Comparison of ENCODE assay signal across 18 cellular contexts in the genomic region with DNA sequence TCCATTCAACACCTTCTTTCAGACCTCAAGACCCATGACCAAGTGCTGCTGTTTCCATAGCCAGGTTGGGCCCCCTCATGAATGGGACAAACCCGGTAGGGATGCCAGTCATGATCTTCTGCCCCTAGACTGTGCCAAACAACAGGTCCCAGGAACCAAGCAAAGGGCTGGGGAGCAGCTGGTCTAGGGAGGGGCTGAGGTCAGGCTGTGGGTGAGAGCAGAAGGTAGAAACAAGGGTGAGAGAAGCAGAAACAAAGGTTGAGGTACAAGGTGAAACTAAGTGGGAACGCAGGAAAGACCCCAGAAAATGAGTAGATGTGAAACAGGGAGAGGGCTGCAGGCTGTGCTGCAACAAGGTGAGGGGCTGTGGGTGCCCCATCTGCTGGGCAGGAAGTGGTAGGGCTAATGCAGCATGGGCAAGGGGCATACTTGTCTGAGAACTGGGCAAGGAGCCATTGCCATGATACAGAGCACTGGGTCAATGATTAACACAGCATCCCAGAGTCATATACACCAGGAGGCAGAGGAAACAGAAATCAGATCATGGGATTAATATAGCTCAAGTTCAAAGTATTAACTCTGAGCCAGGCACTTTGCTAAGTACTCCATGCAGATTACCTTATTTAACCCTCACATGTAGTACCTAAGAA. TPM values are rescaled to one million over a fixed set of nuclear protein-coding genes. Genes with fewer than 3 reads are reported as not detected.
DNase-seq lines count a peak whose midpoint lies in the region; ATAC-seq, FAIRE-seq and TF ChIP-seq lines count a peak whose summit lies in the region.
"Had no signal": no experiment of that assay in that cellular context is flagged by ENCODE, and none has a peak within 500 bp of the region (broad histone marks: within the 10 kb centered on the region; RNA-seq: fewer than 3 reads in every experiment).

No MANE protein-coding gene starts in this region.

- TF ChIP-seq EP300 in HepG2 (IDR thresholded peaks at IDR 0.05; ENCODE audit: low read depth in 2 of 2, low read length in 2 of 2) (no peak), HepG2 (CRISPR knock-in tag; IDR thresholded peaks at IDR 0.05; ENCODE audit: borderline replicate concordance) (no peak)

- H3K36me3 ChIP-seq in GM23248 (ENCODE audit: low read depth), result no peaks in the 10 kb centered on the region
- no peaks in the 10 kb centered on the region for H3K36me3 ChIP-seq in HepG2 (replicated peaks in 1 of 2; ENCODE audit: control insufficient read depth in 1 of 2, insufficient read depth in 2 of 2, low read length in 2 of 2)
- H3K36me3 ChIP-seq: ascending aorta had no signal

- H3K27me3 ChIP-seq in GM23248 (replicated peaks; ENCODE audit: insufficient read depth) (no peaks in the 10 kb centered on the region), HepG2 (ENCODE audit: control insufficient read depth in 1 of 2, insufficient read depth in 2 of 2, low read length in 2 of 2) (no peaks in the 10 kb centered on the region)
- H3K27me3 ChIP-seq: ascending aorta had no signal

- no peak overlapping the region for H2AFZ ChIP-seq in GM23248
- H2AFZ ChIP-seq in HepG2 (ENCODE audit: low read length), result no peak overlapping the region

- POLR2A ChIA-PET in HepG2 (lab: Yijun Ruan, JAX), result interaction anchor here (1.0 to 1.8 kb wide), 2 partner anchors 13 to 37 kb away, joined by 4 to 9 read pairs; no protein-coding TSS in a partner anchor

- no peak for FAIRE-seq in HepG2 (lab: Jason Lieb, UNC)

- no peaks in the 10 kb centered on the region for H3K9me2 ChIP-seq in GM23248 (ENCODE audit: insufficient read depth)

- H3K9me3 ChIP-seq in GM23248 (ENCODE audit: low read depth), result no peaks in the 10 kb centered on the region
- no peaks in the 10 kb centered on the region for H3K9me3 ChIP-seq in HepG2 (ENCODE audit: low read length)
- H3K9me3 ChIP-seq: ascending aorta had no signal

- H3K4me2 ChIP-seq in GM23248 (ENCODE audit: unreplicated experiment) (no peak overlapping the region), HepG2 (ENCODE audit: low read depth, low read length) (0 out of 2 replicates have a peak overlapping the region, but pooled peaks have one; percentile 15)

- H3K9ac ChIP-seq in GM23248 (no peak overlapping the region), HepG2 (ENCODE audit: insufficient read depth, low read depth, low read length) (no peak overlapping the region)

- TF ChIP-seq CTCF in HepG2 (CRISPR knock-in tag; IDR thresholded peaks at IDR 0.05), result peak; percentile 48

- BruUV-seq in HepG2 (replicated peaks; lab: Mats Ljungman, UMichigan), result no TSS peak

- intact Hi-C loops in HepG2 (cut with micrococcal nuclease; ENCODE audit: unreplicated experiment), result no loop called here

- 98 to 100% methylated on average over 2 of the region's 2 CpGs for WGBS in GM23248 (ENCODE audit: low coverage in 1 of 2, low lambda C conversion rate in 2 of 2, missing lambda C conversion rate in 2 of 2), 2 experiments
- 59% methylated on average over 2 of the region's 2 CpGs for WGBS in HepG2 (ENCODE audit: low lambda C conversion rate)

- no peaks in the 10 kb centered on the region for H4K20me1 ChIP-seq in GM23248 (ENCODE audit: insufficient read depth)
- no peaks in the 10 kb centered on the region for H4K20me1 ChIP-seq in HepG2 (ENCODE audit: insufficient read depth, low read length)

- in situ Hi-C loops in GM23248 (cut with MboI), result no loop called here
- in situ Hi-C loops in HepG2 (cut with HindIII; ENCODE audit: extremely low pct_ligation_motif_present, low pct_unique_long_range_greater_than_20kb), result no loop called here

- H3K4me3 ChIP-seq in GM23248 (no peak overlapping the region), HepG2 (replicated peaks in 1 of 3; ENCODE audit: insufficient read depth in 1 of 3, low read depth in 2 of 3, low read length in 3 of 3) (no peak overlapping the region)
- H3K4me3 ChIP-seq: ascending aorta had no signal

- H3K4me1 ChIP-seq in GM23248 (ENCODE audit: insufficient read depth), result peaks cover 16% of the 10 kb centered on the region
- H3K4me1 ChIP-seq in HepG2 (ENCODE audit: insufficient read depth, low read length), result peaks cover 11% of the 10 kb centered on the region
- H3K4me1 ChIP-seq: ascending aorta had no signal

- DNase-seq in COLO668 (lab: John Stamatoyannopoulos, UW; ENCODE audit: unreplicated experiment), result peak; percentile 70
- peak; percentile 31 for DNase-seq in GM23248
- peak; percentile 63 for DNase-seq in SW480 (ENCODE audit: low spot score)
- peak; percentile 28 for DNase-seq in HepG2 (ENCODE audit: low spot score)
- DNase-seq in NCI-H2171 treated with DMSO at 0.1 percent for 48 hours (lab: John Stamatoyannopoulos, UW), result no peak
- DNase-seq in NCI-H1417 treated with DMSO at 0.1 percent for 48 hours (lab: John Stamatoyannopoulos, UW), result no peak
- DNase-seq: activated CD4-positive, CD25-positive, alpha-beta regulatory T cell; activated T-cell treated with anti-CD3 and anti-CD28 coated beads, Interleukin-2, amount 50 U/mL, for 4 hours; GF-D8; mesendoderm; NCI-H1417; NCI-H510A; posterior cingulate gyrus; stimulated activated CD4-positive, alpha-beta T cell treated with anti-CD3 and anti-CD28 coated beads, Interleukin-2, amount 100 ng/mL, for 24 hours; stimulated activated naive B cell treated with anti-CD40 and anti-IgM and Interleukin-4, amounts not matched to agents 10 μg/mL and 1 μg/mL and 100 μg/mL, for 72 hours had no signal

- no peak overlapping the region for H3K27ac ChIP-seq in GM23248
- H3K27ac ChIP-seq in HepG2 (ENCODE audit: extremely low read length, insufficient read depth, low read length), result no peak overlapping the region
- H3K27ac ChIP-seq: ascending aorta had no signal

- H3F3A ChIP-seq in GM23248 (ENCODE audit: insufficient read depth), result peaks cover 16% of the 10 kb centered on the region; the same call in 1 of the 2 replicates

- TF ChIP-seq POLR2A in HepG2 (IDR thresholded peaks at IDR 0.05; ENCODE audit: insufficient read depth in 1 of 2, low read depth in 2 of 2, low read length in 2 of 2), result no peak

- no peak for TF ChIP-seq RAD21 in HepG2 (CRISPR knock-in tag; IDR thresholded peaks at IDR 0.05)

- CTCF ChIA-PET in HepG2 (lab: Yijun Ruan, JAX; ENCODE audit: low intra/inter-chr PET ratio, low total read pairs), result no interaction called here

- H3K79me2 ChIP-seq in GM23248 (ENCODE audit: insufficient read depth) (no peaks in the 10 kb centered on the region), HepG2 (ENCODE audit: insufficient read depth, low read length) (no peaks in the 10 kb centered on the region)

- ATAC-seq in HepG2, result peak; percentile 95
- no peak for ATAC-seq in GM19023 (IDR thresholded peaks at IDR 0.05; ENCODE audit: unreplicated experiment)
- no peak for ATAC-seq in GM18867 (IDR thresholded peaks at IDR 0.05; ENCODE audit: unreplicated experiment)
- ATAC-seq: activated T-cell treated with anti-CD3 and anti-CD28 coated beads, Interleukin-2, amount 50 U/mL, for 4 hours; stimulated activated naive B cell treated with anti-CD40 and anti-IgM and Interleukin-4, amounts not matched to agents 10 μg/mL and 1 μg/mL and 100 μg/mL, for 72 hours had no signal

RNA-seq across cellular contexts. Expression of gene SLC1A2, which starts 45.9 kb away (rescaled TPM):
- total RNA-seq in GM23248 (2014; rRNA removed; shearing (Covaris generic)), result 1.2 and 1.5 TPM in 2 replicates
- polyA plus RNA-seq in GM23248 (2016; fragmentation: Nextera tagmentation; extraction: Ambion mirVana) (0.49 and 0.88 TPM in 2 replicates), HepG2 (2011; rRNA removed) (43.2 and 47.1 TPM in 2 replicates)
- 16.5 and 23.2 TPM in 2 replicates for total RNA-seq in HepG2 (2016; rRNA removed; fragmentation: Illumina TruSeq; extraction: Trizol)
- total RNA-seq in HepG2 (2016; cell fraction: cytosol; rRNA removed; fragmentation: Illumina TruSeq; extraction: Trizol; ENCODE audit: low read depth), result 1.9 and 2.6 TPM in 2 replicates
- 16.3 and 22.3 TPM in 2 replicates for total RNA-seq in HepG2 (2016; cell fraction: insoluble cytoplasmic fraction; rRNA removed; fragmentation: Illumina TruSeq; extraction: Trizol)
- 5.3 and 5.4 TPM in 2 replicates for total RNA-seq in HepG2 (2016; cell fraction: membrane; rRNA removed; fragmentation: Illumina TruSeq; extraction: Trizol)
- total RNA-seq in HepG2 (2016; cell fraction: nucleus; rRNA removed; fragmentation: Illumina TruSeq; extraction: Trizol), result 34.4 and 35.7 TPM in 2 replicates
- 22.2 and 39.6 TPM in 2 replicates for polyA plus RNA-seq in HepG2 (2011; cell fraction: cytosol; rRNA removed)
- 29.2 and 40.9 TPM in 2 replicates for polyA plus RNA-seq in HepG2 (2011; cell fraction: nucleus; rRNA removed)
- polyA plus RNA-seq in HepG2 (2012), result 42.0 and 55.4 TPM in 2 replicates
- polyA plus RNA-seq in HepG2 (2016; cell fraction: cytosol; fragmentation: Illumina TruSeq; extraction: Trizol; ENCODE audit: low read depth), result 0.77 and 1.0 TPM in 2 replicates
- polyA plus RNA-seq in HepG2 (2016; cell fraction: insoluble cytoplasmic fraction; fragmentation: Illumina TruSeq; extraction: Trizol; ENCODE audit: low read depth), result 5.4 and 6.4 TPM in 2 replicates
- polyA plus RNA-seq in HepG2 (2016; cell fraction: membrane; fragmentation: Illumina TruSeq; extraction: Trizol; ENCODE audit: low read depth), result 1.1 and 1.5 TPM in 2 replicates
- polyA plus RNA-seq in HepG2 (2016; cell fraction: nucleus; fragmentation: Illumina TruSeq; extraction: Trizol; ENCODE audit: insufficient read depth, low read depth), result 15.3 and 15.8 TPM in 2 replicates
- polyA minus RNA-seq in HepG2 (2011; rRNA and poly(A)+ RNA removed; ENCODE audit: low replicate concordance), result 0.12 and 435 TPM in 2 replicates
- 92.0 and 179 TPM in 2 replicates for polyA minus RNA-seq in HepG2 (2011; cell fraction: cytosol; rRNA and poly(A)+ RNA removed)
- 140 and 207 TPM in 2 replicates for polyA minus RNA-seq in HepG2 (2011; cell fraction: nucleus; rRNA and poly(A)+ RNA removed)

Comparison
In these comparisons a context has a peak if more than half of its experiments do, and no peak if none do; other contexts are left out.
1. DNase-seq: peak in COLO668 (single experiment), GM23248 (single experiment), SW480 (single experiment) and HepG2 (single experiment); none in NCI-H2171 treated with DMSO at 0.1 percent for 48 hours (single experiment) and NCI-H1417 treated with DMSO at 0.1 percent for 48 hours (single experiment).